ENCODE assay signal across 8 cellular contexts in genomic region chr2:218406949-218407703, GRCh38. TPM values are rescaled to one million over a fixed set of nuclear protein-coding genes. Genes with fewer than 3 reads are reported as not detected.
A peak's percentile ranks its signal among the peaks of the same experiment; 100 is the strongest.
DNase-seq lines count a peak whose midpoint lies in the region; ATAC-seq and TF ChIP-seq lines count a peak whose summit lies in the region.

No MANE protein-coding gene starts in this region.

- in situ Hi-C loops in G401 (cut with HindIII; ENCODE audit: low sequenced_read_pairs) = no loop called here

- peak overlapping the region; percentile 38 for H3K27ac ChIP-seq in SJSA1
- peak overlapping the region; percentile 68 for H3K27ac ChIP-seq in parathyroid adenoma

- peaks cover 20% of the 10 kb centered on the region for H3K4me1 ChIP-seq in SJSA1 (replicated peaks)
- peaks cover 11% of the 10 kb centered on the region for H3K4me1 ChIP-seq in parathyroid adenoma

- H3K27ac Mint-ChIP-seq in activated naive CD4-positive, alpha-beta T cell treated with anti-CD3 and anti-CD28 coated beads, Interleukin-2, amount 50 U/mL, for 24 hours = peak overlapping the region; percentile 85

- H3K4me3 ChIP-seq in SJSA1 (peak overlapping the region; percentile 29), parathyroid adenoma (ENCODE audit: low read depth, low read length) (peak overlapping the region; percentile 42)

- H2AFZ ChIP-seq in parathyroid adenoma = peak overlapping the region; percentile 96

- H3K27me3 ChIP-seq in SJSA1 (replicated peaks) = no peaks in the 10 kb centered on the region
- H3K27me3 ChIP-seq in parathyroid adenoma (ENCODE audit: control insufficient read depth, insufficient read depth, low read length) = no peaks in the 10 kb centered on the region

- intact Hi-C loops in head of caudate nucleus (cut with DNase I) = loop anchor here (5.0 to 10.0 kb wide), 2 partner anchors 60 to 768 kb away; partner anchors contain the start of genes CNPPD1, RETREG2 and SLC23A3

- H3K9me3 ChIP-seq in SJSA1 (replicated peaks) (no peaks in the 10 kb centered on the region), parathyroid adenoma (ENCODE audit: control insufficient read depth, low read length) (no peaks in the 10 kb centered on the region)

- H3K36me3 Mint-ChIP-seq in activated naive CD4-positive, alpha-beta T cell treated with anti-CD3 and anti-CD28 coated beads, Interleukin-2, amount 50 U/mL, for 24 hours = peaks cover 2% of the 10 kb centered on the region

- H3K4me3 Mint-ChIP-seq in activated naive CD4-positive, alpha-beta T cell treated with anti-CD3 and anti-CD28 coated beads, Interleukin-2, amount 50 U/mL, for 24 hours = peak overlapping the region; percentile 87

- no peak for TF ChIP-seq CTCF in parathyroid adenoma (IDR thresholded peaks at IDR 0.05)

- peaks cover 48% of the 10 kb centered on the region for H3K4me1 Mint-ChIP-seq in activated naive CD4-positive, alpha-beta T cell treated with anti-CD3 and anti-CD28 coated beads, Interleukin-2, amount 50 U/mL, for 24 hours

- H3K79me2 ChIP-seq in parathyroid adenoma = peaks cover 4% of the 10 kb centered on the region

- no peaks in the 10 kb centered on the region for H3K27me3 Mint-ChIP-seq in activated naive CD4-positive, alpha-beta T cell treated with anti-CD3 and anti-CD28 coated beads, Interleukin-2, amount 50 U/mL, for 24 hours

- ATAC-seq in HG03342 (IDR thresholded peaks at IDR 0.05; ENCODE audit: unreplicated experiment) (peak; percentile 3), HG03354 (IDR thresholded peaks at IDR 0.05; ENCODE audit: poor library complexity, severe bottlenecking, unreplicated experiment) (no peak)

- DNase-seq in G401 (ENCODE audit: low spot score) (peak; percentile 84), SJSA1 (ENCODE audit: low read depth in 1 of 2, low spot score in 2 of 2) (no peak), head of caudate nucleus (peak in 37 of 42 donors; percentile 31 to 73 (median 51))
- DNase-seq in NK-92 treated with Interleukin-12 subunit alpha and Interleukin-12 subunit beta, amount 100 ng/mL, for 24 hours (lab: John Stamatoyannopoulos, UW) = no peak

- H3K9me3 Mint-ChIP-seq in activated naive CD4-positive, alpha-beta T cell treated with anti-CD3 and anti-CD28 coated beads, Interleukin-2, amount 50 U/mL, for 24 hours = no peaks in the 10 kb centered on the region

- H3K9ac ChIP-seq in parathyroid adenoma = no peak overlapping the region

- peaks cover 35% of the 10 kb centered on the region for H3K36me3 ChIP-seq in SJSA1
- no peaks in the 10 kb centered on the region for H3K36me3 ChIP-seq in parathyroid adenoma (ENCODE audit: control insufficient read depth, insufficient read depth, low read length)

- peak overlapping the region; percentile 83 for H3K4me2 ChIP-seq in parathyroid adenoma (ENCODE audit: low read length)

RNA-seq across cellular contexts. Expression of gene CTDSP1, which starts 7.5 kb away (rescaled TPM):
- 68.2 and 86.5 TPM in 2 replicates for total RNA-seq in G401 (2014; rRNA removed; shearing (Covaris generic))
- total RNA-seq in SJSA1 (2014; rRNA removed; shearing (Covaris generic)) = 45.7 and 46.0 TPM in 2 replicates

RNA-seq across cellular contexts. Expression of gene VIL1, which starts 11.8 kb away (rescaled TPM):
- total RNA-seq in G401 (2014; rRNA removed; shearing (Covaris generic)) = not detected in 2 replicates
- total RNA-seq in SJSA1 (2014; rRNA removed; shearing (Covaris generic)) = not detected in 2 replicates

RNA-seq across cellular contexts. Expression of gene SLC11A1, which starts 25.1 kb away (rescaled TPM):
- 0.12 and 0.27 TPM in 2 replicates for total RNA-seq in G401 (2014; rRNA removed; shearing (Covaris generic))
- 0.05 TPM in 1 of 2 replicates, not detected in the other for total RNA-seq in SJSA1 (2014; rRNA removed; shearing (Covaris generic))

RNA-seq across cellular contexts. Expression of gene CATIP, which starts 50.5 kb away (rescaled TPM):
- total RNA-seq in G401 (2014; rRNA removed; shearing (Covaris generic)) = 0.25 and 2.7 TPM in 2 replicates
- not detected in 2 replicates for total RNA-seq in SJSA1 (2014; rRNA removed; shearing (Covaris generic))

Comparison
In these comparisons a context has a peak if more than half of its experiments do, and no peak if none do; other contexts are left out.
1. DNase-seq: peak in G401 (single experiment) and head of caudate nucleus (37 of 42); none in SJSA1 (0 of 2) and NK-92 treated with Interleukin-12 subunit alpha and Interleukin-12 subunit beta, amount 100 ng/mL, for 24 hours (single experiment).